ENCODE assay signal across 9 cellular contexts in the genomic region with DNA sequence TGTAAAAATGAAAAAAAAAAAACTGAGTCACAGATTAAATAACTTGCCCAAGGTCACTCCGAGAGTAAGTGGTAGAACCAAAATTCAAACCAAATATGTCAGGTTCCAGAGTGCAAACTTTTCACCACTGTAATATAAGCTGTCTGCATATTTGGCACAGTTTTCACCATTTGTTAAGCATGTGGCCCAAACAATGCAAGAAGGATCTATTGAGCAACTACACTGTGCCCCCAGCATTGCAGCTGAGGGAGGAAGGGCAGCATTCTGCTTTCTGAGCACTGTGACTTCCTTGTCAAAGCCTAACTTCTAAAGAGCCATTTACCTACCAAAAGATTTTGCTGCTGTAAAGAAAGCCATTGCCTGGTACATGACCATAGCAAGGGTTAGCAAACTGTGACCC.
A peak's percentile ranks its signal among the peaks of the same experiment; 100 is the strongest.
DNase-seq lines count a peak whose midpoint lies in the region; ATAC-seq and TF ChIP-seq lines count a peak whose summit lies in the region.
"Had no signal": no experiment of that assay in that cellular context is flagged by ENCODE, and none has a peak within 500 bp of the region (broad histone marks: within the 10 kb centered on the region; RNA-seq: fewer than 3 reads in every experiment).

No MANE protein-coding gene starts in this region.

- peaks cover 42% of the 10 kb centered on the region for H3K4me1 ChIP-seq in iPS-20b (ENCODE audit: insufficient read depth, low read length)
- peaks cover 28 to 94% of the 10 kb centered on the region in 2 donors for H3K4me1 ChIP-seq in thoracic aorta (ENCODE audit: control insufficient read depth in 1 of 2, low read depth in 2 of 2)

- H3K36me3 ChIP-seq in iPS-20b (ENCODE audit: insufficient read depth, low read depth, low read length) (peaks cover 11% of the 10 kb centered on the region; the same call in 1 of the 2 replicates), thoracic aorta (peaks cover 59% of the 10 kb centered on the region)

- intact Hi-C loops in posterior cingulate gyrus (cut with DNase I) = no loop called here

- no peak overlapping the region for H3K4me3 ChIP-seq in iPS-20b (ENCODE audit: low read length)
- no peak overlapping the region for H3K4me3 ChIP-seq in thoracic aorta

- DNase-seq in HS-5 (ENCODE audit: low read depth) (peak; percentile 49), astrocyte of the hippocampus (ENCODE audit: low read depth, low spot score) (peak; percentile 54), thoracic aorta (ENCODE audit: low spot score) (no peak), posterior cingulate gyrus (no peak), SW480 (ENCODE audit: low spot score) (no peak), DMS79 treated with DMSO at 0.1 percent for 48 hours (lab: John Stamatoyannopoulos, UW) (no peak)
- no peak for DNase-seq in activated naive CD4-positive, alpha-beta T cell treated with anti-CD3 and anti-CD28 coated beads, Interleukin-2, amount 50 U/mL, for 16 hours
- DNase-seq: RPMI8226 had no signal

- no peak for ATAC-seq in thoracic aorta (ENCODE audit: insufficient number of reproducible peaks, low FRiP score, low read depth)

- TF ChIP-seq CTCF in thoracic aorta (IDR thresholded peaks at IDR 0.05) = no peak

- H3K9me3 ChIP-seq in iPS-20b (ENCODE audit: insufficient read depth, low read depth, low read length) (no peaks in the 10 kb centered on the region), thoracic aorta (no peaks in the 10 kb centered on the region)

- H3K27ac ChIP-seq in iPS-20b (ENCODE audit: low read length) (no peak overlapping the region), thoracic aorta (peak overlapping the region; percentile 53 to 59)

- H3K9ac ChIP-seq in iPS-20b (ENCODE audit: low read depth, low read length) = peak overlapping the region; percentile 8; the same call in 1 of the 2 replicates

- H3K27me3 ChIP-seq in iPS-20b (ENCODE audit: insufficient read depth, low read length) = no peaks in the 10 kb centered on the region
- no peaks in the 10 kb centered on the region for H3K27me3 ChIP-seq in thoracic aorta (replicated peaks; ENCODE audit: insufficient read depth)

Comparison
In these comparisons a context has a peak if more than half of its experiments do, and no peak if none do; other contexts are left out.
1. DNase-seq: peak in HS-5 (single experiment) and astrocyte of the hippocampus (single experiment); none in thoracic aorta (single experiment), activated naive CD4-positive, alpha-beta T cell treated with anti-CD3 and anti-CD28 coated beads, Interleukin-2, amount 50 U/mL, for 16 hours (single experiment), posterior cingulate gyrus (0 of 10), SW480 (single experiment) and DMS79 treated with DMSO at 0.1 percent for 48 hours (single experiment).